ENCODE assay signal across 1 cellular context in the genomic region with DNA sequence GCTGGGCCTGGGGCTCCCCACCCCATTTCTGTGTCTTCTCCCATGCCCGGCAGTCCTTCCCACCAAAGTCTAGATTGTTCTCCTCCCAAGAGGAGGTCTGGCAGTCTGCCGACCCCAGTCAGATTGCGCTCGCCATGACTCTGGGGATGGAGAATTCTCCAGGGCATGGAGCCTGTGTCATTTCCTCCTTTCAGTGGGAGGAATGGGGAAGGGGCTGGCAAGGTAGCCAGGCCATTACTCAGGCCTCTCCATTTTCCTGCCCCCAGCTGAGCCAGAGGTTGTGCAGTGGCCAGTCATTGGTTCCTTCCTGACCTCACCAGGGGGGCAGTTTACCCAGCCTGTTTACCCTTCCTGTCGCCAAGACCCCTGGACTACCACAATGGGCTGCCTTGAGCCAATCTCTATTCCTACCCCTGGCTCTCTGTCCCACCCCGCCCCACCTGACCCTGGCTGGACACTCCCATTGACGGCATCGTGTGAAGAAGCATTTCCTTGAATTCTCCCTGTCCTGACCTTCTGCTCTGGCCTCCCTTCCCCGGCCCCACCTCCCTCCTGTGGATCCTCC.
TF ChIP-seq lines count a peak whose summit lies in the region.

No MANE protein-coding gene starts in this region.

TF ChIP-seq in endothelial cell of umbilical vein, 7 proteins besides CTCF, POLR2A, EP300 and RAD21 (continued from another document):
- TF ChIP-seq MYC (IDR thresholded peaks at IDR 0.05; ENCODE audit: low read depth, low read length) (peak; percentile 31), JUN (IDR thresholded peaks at IDR 0.05; ENCODE audit: borderline replicate concordance, insufficient read depth, insufficient read length, low read depth) (peak; percentile 64), GATA2 (IDR thresholded peaks at IDR 0.05; ENCODE audit: insufficient read depth, insufficient read length, low read depth, low read length) (peak; percentile 42), EZH2 (IDR thresholded peaks at IDR 0.05; ENCODE audit: borderline replicate concordance, low read depth, low read length, severe bottlenecking) (no peak), FOS (IDR thresholded peaks at IDR 0.05; ENCODE audit: borderline replicate concordance, insufficient read depth, low read length) (peak; percentile 76)
- TF ChIP-seq, protein P1, sequence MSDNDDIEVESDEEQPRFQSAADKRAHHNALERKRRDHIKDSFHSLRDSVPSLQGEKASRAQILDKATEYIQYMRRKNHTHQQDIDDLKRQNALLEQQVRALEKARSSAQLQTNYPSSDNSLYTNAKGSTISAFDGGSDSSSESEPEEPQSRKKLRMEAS (IDR thresholded peaks at IDR 0.05; ENCODE audit: insufficient read depth, insufficient read length): peak; percentile 18
